ENCODE assay signal across 20 cellular contexts in the genomic region with DNA sequence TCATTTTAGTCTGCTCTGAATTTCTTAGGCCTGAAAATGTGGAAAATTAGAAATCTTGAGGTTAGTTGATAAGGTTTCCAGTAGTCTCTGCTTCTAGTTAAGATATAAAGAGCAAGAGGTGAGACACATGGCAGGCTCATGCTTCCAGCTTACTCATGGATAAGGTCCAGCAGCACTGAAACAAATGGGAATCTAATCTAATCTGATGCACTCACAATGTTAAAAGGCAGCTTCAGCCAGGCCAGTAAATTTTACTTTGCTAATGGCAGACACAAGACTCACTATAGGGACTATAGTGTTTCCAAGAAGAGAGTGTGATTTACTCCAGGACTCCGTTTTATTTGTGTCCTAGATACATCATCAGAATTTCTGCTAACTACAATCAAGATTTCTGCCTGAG.
DNase-seq lines count a peak whose midpoint lies in the region; ATAC-seq, FAIRE-seq and TF ChIP-seq lines count a peak whose summit lies in the region.
"Had no signal": no experiment of that assay in that cellular context is flagged by ENCODE, and none has a peak within 500 bp of the region (broad histone marks: within the 10 kb centered on the region; RNA-seq: fewer than 3 reads in every experiment).

No MANE protein-coding gene starts in this region.

- H2AK5ac ChIP-seq in mesendoderm (ENCODE audit: low read length), result no peak overlapping the region

- H3K9me2 ChIP-seq in SK-N-SH, result no peaks in the 10 kb centered on the region

- intact Hi-C loops in HepG2 (cut with micrococcal nuclease; ENCODE audit: unreplicated experiment), result no loop called here

- 8% methylated on average over 1 of the region's 1 CpG for WGBS in SK-N-SH (ENCODE audit: low lambda C conversion rate)
- no CpG with 5 or more reads among the region's 1 CpG for WGBS in mesendoderm (ENCODE audit: extremely low coverage, insufficient coverage, low lambda C conversion rate)
- WGBS in HepG2 (ENCODE audit: low lambda C conversion rate), result 0% methylated on average over 1 of the region's 1 CpG

- H3K4me1 ChIP-seq in SK-N-SH (ENCODE audit: control insufficient read depth in 1 of 2, insufficient read depth in 2 of 2, low read depth in 1 of 2, low read length in 1 of 2) (peaks cover 0 to 9% of the 10 kb centered on the region in 2 experiments; a peak in 2 of 4 replicates), mesendoderm (ENCODE audit: control insufficient read depth, low read depth, low read length) (no peaks in the 10 kb centered on the region), HepG2 (ENCODE audit: insufficient read depth, low read length) (no peaks in the 10 kb centered on the region)
- H3K4me1 ChIP-seq: BE2C, BLaER1, Caco-2 had no signal

- TF ChIP-seq RAD21 in SK-N-SH (IDR thresholded peaks at IDR 0.05; ENCODE audit: low read length), result no peak; the same call in 1 of the 2 replicates
- TF ChIP-seq RAD21 in HepG2 (CRISPR knock-in tag; IDR thresholded peaks at IDR 0.05), result no peak

- no peak overlapping the region for H2BK5ac ChIP-seq in mesendoderm (ENCODE audit: low read length)

- H3K4ac ChIP-seq in mesendoderm (ENCODE audit: low read depth, low read length), result no peak overlapping the region

- POLR2A ChIA-PET in SK-N-SH (lab: Yijun Ruan, JAX), result no interaction called here
- POLR2A ChIA-PET in HepG2 (lab: Yijun Ruan, JAX), result no interaction called here

- H4K8ac ChIP-seq in mesendoderm (ENCODE audit: low read depth, low read length), result no peak overlapping the region

- no peak overlapping the region for H3K56ac ChIP-seq in mesendoderm (ENCODE audit: low read length)

- no peak for TF ChIP-seq CTCF in SK-N-SH (IDR thresholded peaks at IDR 0.05)
- TF ChIP-seq CTCF in fibroblast of the aortic adventitia (IDR thresholded peaks at IDR 0.05; ENCODE audit: insufficient read depth, low read length), result no peak
- TF ChIP-seq CTCF in HepG2 (CRISPR knock-in tag; IDR thresholded peaks at IDR 0.05), result no peak

- TF ChIP-seq EP300 in SK-N-SH (IDR thresholded peaks at IDR 0.05; ENCODE audit: borderline replicate concordance in 1 of 2, low read depth in 1 of 2, low read length in 1 of 2) (peak in 1 of 2 experiments; percentile 91; a peak in 2 of 4 replicates), HepG2 (IDR thresholded peaks at IDR 0.05; ENCODE audit: low read depth in 2 of 2, low read length in 2 of 2) (no peak), HepG2 (CRISPR knock-in tag; IDR thresholded peaks at IDR 0.05; ENCODE audit: borderline replicate concordance) (no peak)

- H3K9me3 ChIP-seq in SK-N-SH (0 out of 2 replicates have a peak, but pooled peaks cover 3% of the 10 kb centered on the region), HepG2 (ENCODE audit: low read length) (no peaks in the 10 kb centered on the region)
- H3K9me3 ChIP-seq: BE2C, Caco-2 had no signal

- H3K79me2 ChIP-seq in SK-N-SH (ENCODE audit: insufficient read depth) (no peaks in the 10 kb centered on the region), mesendoderm (ENCODE audit: control insufficient read depth, insufficient read depth, low read length) (no peaks in the 10 kb centered on the region), HepG2 (ENCODE audit: insufficient read depth, low read length) (no peaks in the 10 kb centered on the region)

- H3K18ac ChIP-seq in mesendoderm (ENCODE audit: low read length), result no peak overlapping the region

- DNase-seq in SK-N-SH, result peak; percentile 66
- peak; percentile 6 for DNase-seq in fibroblast of the aortic adventitia (ENCODE audit: low read depth)
- peak; percentile 61 for DNase-seq in mesendoderm
- DNase-seq in SKM-1 treated with dmso at 0.1 percent for 144 hours (lab: John Stamatoyannopoulos, UW; ENCODE audit: unreplicated experiment), result no peak
- DNase-seq in RKO (ENCODE audit: low spot score), result no peak
- DNase-seq in HepG2 (ENCODE audit: low spot score), result no peak
- DNase-seq: 8988T; ACHN; BE2C; C1 segment of cervical spinal cord; Caco-2; Calu3; CD4-positive, alpha-beta memory T cell; CD4-positive, CD25-positive, alpha-beta regulatory T cell; DMS79 treated with DMSO at 0.1 percent for 48 hours; GF-D8 had no signal

- in situ Hi-C loops in HepG2 (cut with HindIII; ENCODE audit: extremely low pct_ligation_motif_present, low pct_unique_long_range_greater_than_20kb), result no loop called here

- H3K27ac ChIP-seq in SK-N-SH (ENCODE audit: low read depth in 2 of 2, low read length in 1 of 2) (peak overlapping the region in 1 of 2 experiments; percentile 95; a peak in 2 of 4 replicates), mesendoderm (ENCODE audit: low read depth, low read length) (no peak overlapping the region), HepG2 (ENCODE audit: extremely low read length, insufficient read depth, low read length) (no peak overlapping the region)
- H3K27ac ChIP-seq: BLaER1 had no signal

- H4K20me1 ChIP-seq in SK-N-SH (ENCODE audit: insufficient read depth) (no peaks in the 10 kb centered on the region), HepG2 (ENCODE audit: insufficient read depth, low read length) (no peaks in the 10 kb centered on the region)
- H4K20me1 ChIP-seq: BLaER1 had no signal

- no peak overlapping the region for H2BK120ac ChIP-seq in mesendoderm (ENCODE audit: low read depth, low read length)

- no peaks in the 10 kb centered on the region for H3K27me3 ChIP-seq in SK-N-SH (ENCODE audit: insufficient read depth)
- H3K27me3 ChIP-seq in mesendoderm (ENCODE audit: insufficient read depth, low read length, poor library complexity), result no peaks in the 10 kb centered on the region
- H3K27me3 ChIP-seq in HepG2 (ENCODE audit: control insufficient read depth in 1 of 2, insufficient read depth in 2 of 2, low read length in 2 of 2), result no peaks in the 10 kb centered on the region; a peak in 1 of 5 replicates
- H3K27me3 ChIP-seq: BE2C, BLaER1 had no signal

- TF ChIP-seq POLR2A in HepG2 (IDR thresholded peaks at IDR 0.05; ENCODE audit: insufficient read depth in 1 of 2, low read depth in 2 of 2, low read length in 2 of 2), result no peak

- H3K36me3 ChIP-seq in SK-N-SH (replicated peaks in 1 of 2; ENCODE audit: control insufficient read depth in 1 of 2, insufficient read depth in 2 of 2, low read length in 1 of 2) (no peaks in the 10 kb centered on the region), mesendoderm (ENCODE audit: control insufficient read depth, insufficient read depth, low read length) (no peaks in the 10 kb centered on the region), HepG2 (replicated peaks in 1 of 2; ENCODE audit: control insufficient read depth in 1 of 2, insufficient read depth in 2 of 2, low read length in 2 of 2) (no peaks in the 10 kb centered on the region)
- H3K36me3 ChIP-seq: BE2C, BLaER1 had no signal

- H3K4me2 ChIP-seq in SK-N-SH (no peak overlapping the region), mesendoderm (ENCODE audit: low read length) (no peak overlapping the region), HepG2 (ENCODE audit: low read depth, low read length) (no peak overlapping the region)
- H3K4me2 ChIP-seq: BLaER1 had no signal

- H3K4me3 ChIP-seq in SK-N-SH (ENCODE audit: low read depth in 2 of 2, low read length in 1 of 2), result no peak overlapping the region
- H3K4me3 ChIP-seq in fibroblast of the aortic adventitia (ENCODE audit: low read depth, low read length), result no peak overlapping the region
- H3K4me3 ChIP-seq in mesendoderm (ENCODE audit: low read length), result no peak overlapping the region
- H3K4me3 ChIP-seq in HepG2 (replicated peaks in 1 of 3; ENCODE audit: insufficient read depth in 1 of 3, low read depth in 2 of 3, low read length in 3 of 3), result no peak overlapping the region
- H3K4me3 ChIP-seq: BLaER1 had no signal

- no peaks in the 10 kb centered on the region for H3K79me1 ChIP-seq in mesendoderm (ENCODE audit: low read length)

- ATAC-seq in GM18870 (IDR thresholded peaks at IDR 0.05; ENCODE audit: unreplicated experiment), result no peak
- no peak for ATAC-seq in HepG2

- CTCF ChIA-PET in SK-N-SH (lab: Yijun Ruan, JAX) (interaction anchor here (0.9 to 1.7 kb wide), 2 partner anchors 10 to 53 kb away, joined by 3 to 5 read pairs; no protein-coding TSS in a partner anchor), HepG2 (lab: Yijun Ruan, JAX; ENCODE audit: low intra/inter-chr PET ratio, low total read pairs) (no interaction called here)

- no peaks in the 10 kb centered on the region for H3F3A ChIP-seq in SK-N-SH (replicated peaks; ENCODE audit: insufficient read depth)

- H3K23ac ChIP-seq in mesendoderm (ENCODE audit: low read length), result no peak overlapping the region

- no peak overlapping the region for H2AFZ ChIP-seq in SK-N-SH (ENCODE audit: low read depth)
- no peak overlapping the region for H2AFZ ChIP-seq in HepG2 (ENCODE audit: low read length)

- H4K5ac ChIP-seq in mesendoderm (ENCODE audit: low read length), result no peak overlapping the region

- H2BK15ac ChIP-seq in mesendoderm (replicated peaks; ENCODE audit: low read depth), result no peak overlapping the region

- FAIRE-seq in HepG2 (lab: Jason Lieb, UNC), result no peak
- FAIRE-seq: D721Med, GM12891 had no signal

- no TSS peak for BruUV-seq in HepG2 (replicated peaks; lab: Mats Ljungman, UMichigan)

- no peak overlapping the region for H3K9ac ChIP-seq in SK-N-SH
- H3K9ac ChIP-seq in mesendoderm (ENCODE audit: low read length), result no peak overlapping the region
- no peak overlapping the region for H3K9ac ChIP-seq in HepG2 (ENCODE audit: insufficient read depth, low read depth, low read length)
- H3K9ac ChIP-seq: BLaER1 had no signal

TF ChIP-seq in SK-N-SH, 30 proteins besides CTCF, POLR2A, EP300 and RAD21 (continues in another document):
- peak; percentile 74; the same call in 1 of the 2 replicates for TF ChIP-seq FOXJ3 (CRISPR knock-in tag; IDR thresholded peaks at IDR 0.05)
- TF ChIP-seq TAF1 (IDR thresholded peaks at IDR 0.05; ENCODE audit: borderline replicate concordance, low read depth, low read length), result no peak
- TF ChIP-seq RCOR1 (IDR thresholded peaks at IDR 0.05; ENCODE audit: low read length), result 0 out of 2 replicates have a peak, but pooled peaks have one; percentile 46
- TF ChIP-seq SMC3 (IDR thresholded peaks at IDR 0.05; ENCODE audit: low read depth, low read length), result no peak
- TF ChIP-seq TCF12 (IDR thresholded peaks at IDR 0.05), result 0 out of 2 replicates have a peak, but pooled peaks have one; percentile 4
- peak; percentile 63 for TF ChIP-seq CHD2 (IDR thresholded peaks at IDR 0.05; ENCODE audit: low read length, partially characterized antibody)
- TF ChIP-seq GATA2 (CRISPR knock-in tag; IDR thresholded peaks at IDR 0.05), result peak; percentile 87

TF ChIP-seq in HepG2, 621 proteins besides CTCF, POLR2A, EP300 and RAD21 (continues in another document):
- TF ChIP-seq ZNF20 (CRISPR knock-in tag; IDR thresholded peaks at IDR 0.05), result no peak
- no peak for TF ChIP-seq ZNF780A (CRISPR knock-in tag; IDR thresholded peaks at IDR 0.05)
- TF ChIP-seq ASH2L (IDR thresholded peaks at IDR 0.05; ENCODE audit: insufficient read length, low read depth, low read length), result no peak
- TF ChIP-seq RFX5 (IDR thresholded peaks at IDR 0.05; ENCODE audit: low read depth, low read length), result no peak
- TF ChIP-seq ZSCAN22 (CRISPR knock-in tag; IDR thresholded peaks at IDR 0.05), result no peak
- TF ChIP-seq DPF2 (CRISPR knock-in tag; IDR thresholded peaks at IDR 0.05; ENCODE audit: borderline replicate concordance, low read depth), result no peak
- TF ChIP-seq, protein P1, sequence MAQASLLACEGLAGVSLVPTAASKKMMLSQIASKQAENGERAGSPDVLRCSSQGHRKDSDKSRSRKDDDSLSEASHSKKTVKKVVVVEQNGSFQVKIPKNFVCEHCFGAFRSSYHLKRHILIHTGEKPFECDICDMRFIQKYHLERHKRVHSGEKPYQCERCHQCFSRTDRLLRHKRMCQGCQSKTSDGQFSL (CRISPR knock-in tag; IDR thresholded peaks at IDR 0.05), result no peak
- TF ChIP-seq JUN (CRISPR knock-in tag; IDR thresholded peaks at IDR 0.05), result no peak

Comparison
In these comparisons a context has a peak if more than half of its experiments do, and no peak if none do; other contexts are left out.
1. DNase-seq: peak in SK-N-SH (single experiment), fibroblast of the aortic adventitia (single experiment) and mesendoderm (single experiment); none in SKM-1 treated with dmso at 0.1 percent for 144 hours (single experiment), RKO (single experiment) and HepG2 (single experiment).